Comparison of ENCODE assay signal across 32 cellular contexts in the genomic region with DNA sequence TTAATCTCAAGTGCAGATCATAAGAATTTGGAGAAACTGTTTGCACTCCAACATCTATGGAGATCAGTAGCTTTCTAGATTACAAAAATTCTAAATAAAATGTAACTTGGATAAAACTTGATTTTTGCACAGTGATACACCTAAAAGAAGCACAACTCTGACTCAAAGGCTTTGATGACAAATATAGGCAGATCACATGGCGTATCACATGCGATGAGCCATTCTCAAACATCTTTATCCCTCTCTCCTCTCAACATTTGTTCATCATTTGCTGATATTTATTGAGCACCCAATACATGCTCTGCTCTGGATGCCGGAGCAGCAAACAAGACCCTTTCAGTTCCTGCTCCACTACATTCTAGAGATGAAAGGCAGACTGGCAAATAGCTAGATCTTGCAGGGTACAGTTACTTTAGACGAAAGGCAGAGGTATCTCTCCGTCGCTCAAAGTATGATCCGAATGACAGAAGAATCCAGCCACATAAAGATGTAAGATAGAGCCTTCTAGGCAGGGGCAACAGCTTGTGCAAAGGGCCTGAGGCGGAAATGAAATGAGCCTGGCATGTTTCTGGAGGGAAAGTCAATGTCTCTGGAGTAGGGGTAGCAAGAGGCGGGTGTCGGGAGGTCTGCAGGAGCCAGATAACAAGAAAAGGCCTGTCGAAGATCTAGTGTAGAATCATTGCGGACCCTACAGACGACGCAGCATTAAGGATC.
A peak's percentile ranks its signal among the peaks of the same experiment; 100 is the strongest.
DNase-seq lines count a peak whose midpoint lies in the region; ATAC-seq, FAIRE-seq and TF ChIP-seq lines count a peak whose summit lies in the region.
"Had no signal": no experiment of that assay in that cellular context is flagged by ENCODE, and none has a peak within 500 bp of the region (broad histone marks: within the 10 kb centered on the region; RNA-seq: fewer than 3 reads in every experiment).

No MANE protein-coding gene starts in this region.

- H3K27ac Mint-ChIP-seq in mesothelial cell of epicardium = peak overlapping the region; percentile 2
- H3K27ac Mint-ChIP-seq: activated CD4-positive, alpha-beta T cell treated with anti-CD3 and anti-CD28 coated beads for 36 hours; activated naive CD8-positive, alpha-beta T cell; activated T-helper 17 cell treated with anti-CD3 and anti-CD28 coated beads, Interleukin-2, amount 50 U/mL, for 72 hours; B cell; memory B cell; neural progenitor cell; T-helper 2 cell treated with Interferon-gamma antibody and Interleukin-4, amounts not matched to agents 5 μg/mL and 100 μg/mL, for 36 hours had no signal

- no peaks in the 10 kb centered on the region for H3K9me3 Mint-ChIP-seq in mesothelial cell of epicardium
- H3K9me3 Mint-ChIP-seq: activated T-helper 17 cell treated with anti-CD3 and anti-CD28 coated beads, Interleukin-2, amount 50 U/mL, for 72 hours; CD8-positive, alpha-beta memory T cell; memory B cell; T-helper 2 cell treated with Interferon-gamma antibody and Interleukin-4, amounts not matched to agents 5 μg/mL and 100 μg/mL, for 36 hours had no signal

- POLR2A ChIA-PET in AG04450 (lab: Yijun Ruan, JAX) (interaction anchor here (0.6 kb wide), 1 partner anchor 89 kb away, joined by 3 read pairs; no protein-coding TSS in a partner anchor), HEK293 (lab: Yijun Ruan, JAX) (interaction anchor here (0.6 to 1.4 kb wide), 3 partner anchors 14 to 204 kb away, joined by 4 to 7 read pairs (median 5); no protein-coding TSS in a partner anchor)

- H3K4me3 ChIP-seq in AG04450 (ENCODE audit: low read depth, low read length) (no peak overlapping the region), HEK293 (ENCODE audit: low read depth, low read length) (no peak overlapping the region), bronchial epithelial cell (ENCODE audit: low read depth, low read length) (no peak overlapping the region)
- H3K4me3 ChIP-seq: HAP-1, MG63, neural progenitor cell, pancreas, skin epidermis, suprapubic skin had no signal

- H3K27me3 Mint-ChIP-seq in mesothelial cell of epicardium (ENCODE audit: low read depth) = no peaks in the 10 kb centered on the region
- H3K27me3 Mint-ChIP-seq: activated CD4-positive, alpha-beta T cell treated with anti-CD3 and anti-CD28 coated beads for 36 hours; activated naive CD8-positive, alpha-beta T cell; activated T-helper 17 cell treated with anti-CD3 and anti-CD28 coated beads, Interleukin-2, amount 50 U/mL, for 72 hours; B cell; CD8-positive, alpha-beta memory T cell had no signal

- TF ChIP-seq CTCF in AG04450 (IDR thresholded peaks at IDR 0.05; ENCODE audit: low read depth, low read length) = no peak
- no peak for TF ChIP-seq CTCF in HEK293 (tag by site-specific recombination; IDR thresholded peaks at IDR 0.05)
- TF ChIP-seq CTCF in bronchial epithelial cell (IDR thresholded peaks at IDR 0.05; ENCODE audit: insufficient read depth, low read length, severe bottlenecking) = no peak
- TF ChIP-seq CTCF in mesothelial cell of epicardium (IDR thresholded peaks at IDR 0.05; ENCODE audit: unreplicated experiment) = no peak

- H3K36me3 ChIP-seq in HEK293 (ENCODE audit: control insufficient read depth in 2 of 2, insufficient read depth in 1 of 2, low read length in 2 of 2) (no peaks in the 10 kb centered on the region), bronchial epithelial cell (ENCODE audit: control insufficient read depth, insufficient read depth, low read length) (no peaks in the 10 kb centered on the region)
- H3K36me3 ChIP-seq: HAP-1, MG63, neural progenitor cell, pancreas, suprapubic skin had no signal

- H3K27me3 ChIP-seq in AG04450 (ENCODE audit: control insufficient read depth, insufficient read depth, low read length) (no peaks in the 10 kb centered on the region), bronchial epithelial cell (ENCODE audit: control insufficient read depth, insufficient read depth, low read length) (no peaks in the 10 kb centered on the region)
- H3K27me3 ChIP-seq: MG63, neural progenitor cell, pancreas, suprapubic skin had no signal

- FAIRE-seq in bronchial epithelial cell (lab: Jason Lieb, UNC) = no peak
- FAIRE-seq: GM12892, pancreas had no signal

- no peaks in the 10 kb centered on the region for H3K4me1 ChIP-seq in HEK293 (ENCODE audit: control insufficient read depth, insufficient read depth, low read length)

- H3K9me3 ChIP-seq in AG04450 (ENCODE audit: control insufficient read depth, insufficient read depth, low read length) = no peaks in the 10 kb centered on the region
- no peaks in the 10 kb centered on the region for H3K9me3 ChIP-seq in HEK293 (ENCODE audit: control insufficient read depth, insufficient read depth, low read depth, low read length)
- H3K9me3 ChIP-seq: HAP-1, MG63, pancreas, suprapubic skin had no signal

- peaks cover 15% of the 10 kb centered on the region for H3K4me1 Mint-ChIP-seq in mesothelial cell of epicardium

- no peaks in the 10 kb centered on the region for H3K36me3 Mint-ChIP-seq in mesothelial cell of epicardium
- H3K36me3 Mint-ChIP-seq: activated naive CD8-positive, alpha-beta T cell; memory B cell; neural progenitor cell had no signal

- DNase-seq in AG04450 (ENCODE audit: low read depth, low spot score) (no peak), bronchial epithelial cell (ENCODE audit: low read depth) (peak; percentile 54), mesothelial cell of epicardium (ENCODE audit: low spot score in 2 of 2, unreplicated experiment in 2 of 2) (no peak)
- no peak for DNase-seq in stimulated activated CD4-positive, alpha-beta T cell treated with anti-CD3 and anti-CD28 coated beads, Interleukin-4, amount 100 ng/mL, for 4 hours
- DNase-seq: activated CD4-positive, alpha-beta T cell treated with anti-CD3 and anti-CD28 coated beads for 36 hours; anterior cingulate cortex; CD8-positive, alpha-beta memory T cell; KBM-7; MG63; NCI-H1105; NCI-H187; NCI-H2171 treated with DMSO at 0.1 percent for 48 hours; NCI-H526; NK-92 treated with Interleukin-12 subunit alpha and Interleukin-12 subunit beta, amount 100 ng/mL, for 24 hours; pancreas; retina; SIG-M5; stimulated activated naive CD4-positive, alpha-beta T cell treated with Interleukin-2 at 50 U/mL for 16 hours had no signal

- H3K27ac ChIP-seq in AG04450 (ENCODE audit: low read depth, low read length) (peak overlapping the region; percentile 24), HEK293 (ENCODE audit: extremely low read depth, low read depth, low read length) (no peak overlapping the region)
- H3K27ac ChIP-seq: neural progenitor cell, skin epidermis, suprapubic skin had no signal

- H3K4me3 Mint-ChIP-seq in mesothelial cell of epicardium = no peak overlapping the region
- H3K4me3 Mint-ChIP-seq: activated CD4-positive, alpha-beta T cell treated with anti-CD3 and anti-CD28 coated beads for 36 hours; activated naive CD8-positive, alpha-beta T cell; activated T-helper 17 cell treated with anti-CD3 and anti-CD28 coated beads, Interleukin-2, amount 50 U/mL, for 72 hours; B cell; memory B cell; neural progenitor cell; T-helper 2 cell treated with Interferon-gamma antibody and Interleukin-4, amounts not matched to agents 5 μg/mL and 100 μg/mL, for 36 hours had no signal

- no peak for ATAC-seq in HG03520 (IDR thresholded peaks at IDR 0.05; ENCODE audit: unreplicated experiment)
- ATAC-seq in GM21576 (IDR thresholded peaks at IDR 0.05; ENCODE audit: unreplicated experiment) = no peak
- ATAC-seq in HG02840 (IDR thresholded peaks at IDR 0.05; ENCODE audit: low FRiP score, unreplicated experiment) = no peak
- ATAC-seq: activated CD4-positive, alpha-beta T cell treated with anti-CD3 and anti-CD28 coated beads for 36 hours; activated T-helper 17 cell treated with anti-CD3 and anti-CD28 coated beads, Interleukin-2, amount 50 U/mL, for 72 hours; pancreas had no signal

- CTCF ChIA-PET in AG04450 (lab: Charles Lee) = interaction anchor here (1.2 kb wide), 1 partner anchor 142 kb away, joined by 3 read pairs; no protein-coding TSS in a partner anchor
- CTCF ChIA-PET in HEK293 (lab: Yijun Ruan, JAX) = interaction anchor here (0.6 kb wide), 1 partner anchor 389 kb away, joined by 4 read pairs; no protein-coding TSS in a partner anchor

TF ChIP-seq in HEK293, 187 proteins besides CTCF, POLR2A, EP300 and RAD21:
- no peak for TF ChIP-seq ZNF561 (tag by site-specific recombination; IDR thresholded peaks at IDR 0.05; ENCODE audit: borderline replicate concordance)
- TF ChIP-seq, protein P1, sequence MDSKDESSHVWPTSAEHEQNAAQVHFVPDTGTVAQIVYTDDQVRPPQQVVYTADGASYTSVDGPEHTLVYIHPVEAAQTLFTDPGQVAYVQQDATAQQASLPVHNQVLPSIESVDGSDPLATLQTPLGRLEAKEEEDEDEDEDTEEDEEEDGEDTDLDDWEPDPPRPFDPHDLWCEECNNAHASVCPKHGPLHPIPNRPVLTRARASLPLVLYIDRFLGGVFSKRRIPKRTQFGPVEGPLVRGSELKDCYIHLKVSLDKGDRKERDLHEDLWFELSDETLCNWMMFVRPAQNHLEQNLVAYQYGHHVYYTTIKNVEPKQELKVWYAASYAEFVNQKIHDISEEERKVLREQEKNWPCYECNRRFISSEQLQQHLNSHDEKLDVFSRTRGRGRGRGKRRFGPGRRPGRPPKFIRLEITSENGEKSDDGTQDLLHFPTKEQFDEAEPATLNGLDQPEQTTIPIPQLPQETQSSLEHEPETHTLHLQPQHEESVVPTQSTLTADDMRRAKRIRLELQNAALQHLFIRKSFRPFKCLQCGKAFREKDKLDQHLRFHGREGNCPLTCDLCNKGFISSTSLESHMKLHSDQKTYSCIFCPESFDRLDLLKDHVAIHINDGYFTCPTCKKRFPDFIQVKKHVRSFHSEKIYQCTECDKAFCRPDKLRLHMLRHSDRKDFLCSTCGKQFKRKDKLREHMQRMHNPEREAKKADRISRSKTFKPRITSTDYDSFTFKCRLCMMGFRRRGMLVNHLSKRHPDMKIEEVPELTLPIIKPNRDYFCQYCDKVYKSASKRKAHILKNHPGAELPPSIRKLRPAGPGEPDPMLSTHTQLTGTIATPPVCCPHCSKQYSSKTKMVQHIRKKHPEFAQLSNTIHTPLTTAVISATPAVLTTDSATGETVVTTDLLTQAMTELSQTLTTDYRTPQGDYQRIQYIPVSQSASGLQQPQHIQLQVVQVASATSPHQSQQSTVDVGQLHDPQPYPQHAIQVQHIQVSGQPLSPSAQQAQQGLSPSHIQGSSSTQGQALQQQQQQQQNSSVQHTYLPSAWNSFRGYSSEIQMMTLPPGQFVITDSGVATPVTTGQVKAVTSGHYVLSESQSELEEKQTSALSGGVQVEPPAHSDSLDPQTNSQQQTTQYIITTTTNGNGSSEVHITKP (tag by site-specific recombination; IDR thresholded peaks at IDR 0.05) = no peak
- TF ChIP-seq ZNF623 (tag by site-specific recombination; IDR thresholded peaks at IDR 0.05) = peak; percentile 93
